ENCODE assay signal across 2 cellular contexts in the genomic region with DNA sequence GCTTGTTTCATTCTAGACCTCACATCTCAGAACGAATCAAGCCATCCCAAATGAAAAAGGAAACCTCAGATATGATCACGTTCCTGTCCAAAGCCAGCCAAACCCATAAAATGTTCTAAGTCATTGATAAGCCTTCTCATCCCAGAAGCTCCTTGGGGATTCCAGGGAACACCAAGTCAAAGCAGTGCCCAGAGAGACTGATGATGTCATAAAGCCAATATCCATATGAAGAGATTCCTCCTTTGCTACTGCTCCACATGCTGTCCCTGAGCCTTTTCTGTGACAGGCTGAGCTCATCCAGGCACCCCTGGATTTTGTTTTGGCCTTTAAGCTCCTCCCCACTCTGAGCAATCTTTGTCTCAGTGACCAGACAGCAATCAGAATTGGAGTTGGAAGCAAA.
TF ChIP-seq lines count a peak whose summit lies in the region.

No MANE protein-coding gene starts in this region.

TF ChIP-seq in IMR-90, 13 proteins besides CTCF, POLR2A, EP300 and RAD21:
- TF ChIP-seq NFE2L2 (IDR thresholded peaks at IDR 0.05; ENCODE audit: low read depth, low read length): no peak
- TF ChIP-seq, protein P1, sequence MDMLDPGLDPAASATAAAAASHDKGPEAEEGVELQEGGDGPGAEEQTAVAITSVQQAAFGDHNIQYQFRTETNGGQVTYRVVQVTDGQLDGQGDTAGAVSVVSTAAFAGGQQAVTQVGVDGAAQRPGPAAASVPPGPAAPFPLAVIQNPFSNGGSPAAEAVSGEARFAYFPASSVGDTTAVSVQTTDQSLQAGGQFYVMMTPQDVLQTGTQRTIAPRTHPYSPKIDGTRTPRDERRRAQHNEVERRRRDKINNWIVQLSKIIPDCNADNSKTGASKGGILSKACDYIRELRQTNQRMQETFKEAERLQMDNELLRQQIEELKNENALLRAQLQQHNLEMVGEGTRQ (IDR thresholded peaks at IDR 0.05; ENCODE audit: low read depth, low read length): no peak
- no peak for TF ChIP-seq FOS (IDR thresholded peaks at IDR 0.05; ENCODE audit: low read depth, low read length)
- no peak for TF ChIP-seq MAFK (IDR thresholded peaks at IDR 0.05; ENCODE audit: low read depth, low read length)
- no peak for TF ChIP-seq MAZ (IDR thresholded peaks at IDR 0.05; ENCODE audit: borderline replicate concordance, low read depth, low read length)
- TF ChIP-seq, protein P2, sequence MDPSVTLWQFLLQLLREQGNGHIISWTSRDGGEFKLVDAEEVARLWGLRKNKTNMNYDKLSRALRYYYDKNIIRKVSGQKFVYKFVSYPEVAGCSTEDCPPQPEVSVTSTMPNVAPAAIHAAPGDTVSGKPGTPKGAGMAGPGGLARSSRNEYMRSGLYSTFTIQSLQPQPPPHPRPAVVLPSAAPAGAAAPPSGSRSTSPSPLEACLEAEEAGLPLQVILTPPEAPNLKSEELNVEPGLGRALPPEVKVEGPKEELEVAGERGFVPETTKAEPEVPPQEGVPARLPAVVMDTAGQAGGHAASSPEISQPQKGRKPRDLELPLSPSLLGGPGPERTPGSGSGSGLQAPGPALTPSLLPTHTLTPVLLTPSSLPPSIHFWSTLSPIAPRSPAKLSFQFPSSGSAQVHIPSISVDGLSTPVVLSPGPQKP (IDR thresholded peaks at IDR 0.05; ENCODE audit: borderline replicate concordance, low read depth, low read length): no peak
- no peak for TF ChIP-seq CHD1 (IDR thresholded peaks at IDR 0.05; ENCODE audit: low read depth, low read length)
- no peak for TF ChIP-seq RFX5 (IDR thresholded peaks at IDR 0.05; ENCODE audit: low read depth, low read length)
- TF ChIP-seq SMC3 (IDR thresholded peaks at IDR 0.05; ENCODE audit: low read depth, low read length): no peak
- TF ChIP-seq RCOR1 (IDR thresholded peaks at IDR 0.05; ENCODE audit: insufficient replicate concordance, low read length): no peak
- TF ChIP-seq BHLHE40 (IDR thresholded peaks at IDR 0.05; ENCODE audit: low read depth, low read length): no peak
- no peak for TF ChIP-seq CEBPB (IDR thresholded peaks at IDR 0.05; ENCODE audit: low read depth, low read length)
- no peak for TF ChIP-seq MXI1 (IDR thresholded peaks at IDR 0.05; ENCODE audit: borderline replicate concordance, low read depth, low read length)

TF ChIP-seq in H1, 55 proteins besides CTCF, POLR2A, EP300 and RAD21:
- TF ChIP-seq ASH2L (IDR thresholded peaks at IDR 0.05; ENCODE audit: low read length) (no peak), RXRA (IDR thresholded peaks at IDR 0.05; ENCODE audit: insufficient read depth, low read depth, low read length) (no peak), POU5F1 (IDR thresholded peaks at IDR 0.05; ENCODE audit: low read depth, low read length) (no peak), TEAD4 (IDR thresholded peaks at IDR 0.05; ENCODE audit: low read depth, low read length) (no peak), ZNF274 (IDR thresholded peaks at IDR 0.05; ENCODE audit: borderline replicate concordance, extremely low read depth, low read length) (no peak), EGR1 (IDR thresholded peaks at IDR 0.05; ENCODE audit: borderline replicate concordance, low read depth, low read length) (no peak), POLR2AphosphoS5 (IDR thresholded peaks at IDR 0.05; ENCODE audit: low read depth, low read length) (no peak), CHD2 (IDR thresholded peaks at IDR 0.05; ENCODE audit: low read length) (no peak), FOSL1 (IDR thresholded peaks at IDR 0.05; ENCODE audit: insufficient read depth, low read depth, low read length) (no peak), JUND (IDR thresholded peaks at IDR 0.05; ENCODE audit: low read length) (no peak), HDAC6 (IDR thresholded peaks at IDR 0.05; ENCODE audit: low read depth, low read length) (no peak), CBX5 (IDR thresholded peaks at IDR 0.05; ENCODE audit: low read depth, low read length) (no peak), RBBP5 (IDR thresholded peaks at IDR 0.05; ENCODE audit: borderline replicate concordance, low read depth, low read length) (no peak), SP2 (IDR thresholded peaks at IDR 0.05; ENCODE audit: low read length) (no peak)
- TF ChIP-seq, protein P3, sequence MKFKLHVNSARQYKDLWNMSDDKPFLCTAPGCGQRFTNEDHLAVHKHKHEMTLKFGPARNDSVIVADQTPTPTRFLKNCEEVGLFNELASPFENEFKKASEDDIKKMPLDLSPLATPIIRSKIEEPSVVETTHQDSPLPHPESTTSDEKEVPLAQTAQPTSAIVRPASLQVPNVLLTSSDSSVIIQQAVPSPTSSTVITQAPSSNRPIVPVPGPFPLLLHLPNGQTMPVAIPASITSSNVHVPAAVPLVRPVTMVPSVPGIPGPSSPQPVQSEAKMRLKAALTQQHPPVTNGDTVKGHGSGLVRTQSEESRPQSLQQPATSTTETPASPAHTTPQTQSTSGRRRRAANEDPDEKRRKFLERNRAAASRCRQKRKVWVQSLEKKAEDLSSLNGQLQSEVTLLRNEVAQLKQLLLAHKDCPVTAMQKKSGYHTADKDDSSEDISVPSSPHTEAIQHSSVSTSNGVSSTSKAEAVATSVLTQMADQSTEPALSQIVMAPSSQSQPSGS (IDR thresholded peaks at IDR 0.05; ENCODE audit: low read length): no peak
